ENCODE assay signal across 8 cellular contexts in the genomic region with DNA sequence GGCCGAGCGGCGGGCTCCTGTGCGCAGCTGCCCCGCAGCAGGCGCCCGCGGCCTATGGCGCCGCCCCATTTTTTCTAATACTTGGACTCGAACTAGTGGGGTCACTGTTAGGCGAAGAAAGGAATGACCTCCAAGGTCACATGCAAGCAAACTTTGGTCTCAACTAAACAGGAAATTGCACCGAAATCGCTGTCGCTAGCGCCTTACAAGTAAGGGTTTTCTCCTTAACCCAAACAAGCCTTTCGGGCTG. TPM values are rescaled to one million over a fixed set of nuclear protein-coding genes. Genes with fewer than 3 reads are reported as not detected.
A peak's percentile ranks its signal among the peaks of the same experiment; 100 is the strongest.
DNase-seq lines count a peak whose midpoint lies in the region; ATAC-seq and TF ChIP-seq lines count a peak whose summit lies in the region.

No MANE protein-coding gene starts in this region.

- peaks cover 26% of the 10 kb centered on the region for H3K4me1 ChIP-seq in vagina

- peak; percentile 17 for ATAC-seq in GM19372 (IDR thresholded peaks at IDR 0.05; ENCODE audit: low read depth, unreplicated experiment)
- peak; percentile 27 for ATAC-seq in HG03432 (IDR thresholded peaks at IDR 0.05; ENCODE audit: unreplicated experiment)

- no peaks in the 10 kb centered on the region for H3K36me3 ChIP-seq in SK-N-MC (ENCODE audit: insufficient read depth, low read length)
- no peaks in the 10 kb centered on the region for H3K36me3 ChIP-seq in vagina

- peak; percentile 73 for DNase-seq in DMS 273 (lab: John Stamatoyannopoulos, UW; ENCODE audit: unreplicated experiment)
- no peak for DNase-seq in SK-N-MC (ENCODE audit: low read depth, low spot score)
- DNase-seq in endothelial cell (ENCODE audit: low spot score): peak; percentile 48
- DNase-seq in mesothelial cell of epicardium (ENCODE audit: low spot score in 2 of 2, unreplicated experiment in 2 of 2): peak in 1 of 2 experiments; percentile 42
- no peak for DNase-seq in vagina (ENCODE audit: extremely low spot score in 2 of 2)
- no peak for DNase-seq in central memory CD4-positive, alpha-beta T cell

- H3K27me3 Mint-ChIP-seq in endothelial cell (ENCODE audit: unreplicated experiment): peaks cover 2% of the 10 kb centered on the region
- no peaks in the 10 kb centered on the region for H3K27me3 Mint-ChIP-seq in mesothelial cell of epicardium (ENCODE audit: low read depth)

- no peaks in the 10 kb centered on the region for H3K9me3 ChIP-seq in SK-N-MC (ENCODE audit: low read depth, low read length)
- H3K9me3 ChIP-seq in vagina: no peaks in the 10 kb centered on the region

- intact Hi-C loops in vagina (cut with DNase I): no loop called here

- TF ChIP-seq CTCF in endothelial cell (IDR thresholded peaks at IDR 0.05; ENCODE audit: unreplicated experiment): no peak
- no peak for TF ChIP-seq CTCF in mesothelial cell of epicardium (IDR thresholded peaks at IDR 0.05; ENCODE audit: unreplicated experiment)
- no peak for TF ChIP-seq CTCF in vagina (IDR thresholded peaks at IDR 0.05)

- H3K4me3 ChIP-seq in SK-N-MC (peak overlapping the region; percentile 89), vagina (peak overlapping the region; percentile 50 to 88)

- no peak overlapping the region for H3K27ac Mint-ChIP-seq in endothelial cell (ENCODE audit: unreplicated experiment)
- peak overlapping the region; percentile 98 for H3K27ac Mint-ChIP-seq in mesothelial cell of epicardium

- peaks cover 19% of the 10 kb centered on the region for H3K4me1 Mint-ChIP-seq in endothelial cell (ENCODE audit: unreplicated experiment)
- H3K4me1 Mint-ChIP-seq in mesothelial cell of epicardium: peaks cover 26% of the 10 kb centered on the region

- peak overlapping the region; percentile 84 for H3K9ac ChIP-seq in SK-N-MC (ENCODE audit: insufficient read length)

- peak overlapping the region; percentile 96 for H3K4me3 Mint-ChIP-seq in endothelial cell (ENCODE audit: unreplicated experiment)
- peak overlapping the region; percentile 92 for H3K4me3 Mint-ChIP-seq in mesothelial cell of epicardium

- H3K36me3 Mint-ChIP-seq in endothelial cell (ENCODE audit: low read depth, unreplicated experiment): peaks cover 19% of the 10 kb centered on the region
- peaks cover 25% of the 10 kb centered on the region for H3K36me3 Mint-ChIP-seq in mesothelial cell of epicardium

- no peaks in the 10 kb centered on the region for H3K27me3 ChIP-seq in vagina

- H3K9me3 Mint-ChIP-seq in endothelial cell (ENCODE audit: unreplicated experiment) (peaks cover 8% of the 10 kb centered on the region), mesothelial cell of epicardium (peaks cover 25% of the 10 kb centered on the region)

- H3K27ac ChIP-seq in SK-N-MC (no peak overlapping the region), vagina (peak overlapping the region; percentile 92)

- TF ChIP-seq POLR2A in vagina (IDR thresholded peaks at IDR 0.05): no peak

RNA-seq across cellular contexts. Expression of a gene that starts 0.3 kb away (rescaled TPM):
- 50.6 TPM for total RNA-seq in endothelial cell (ENCODE audit: unreplicated experiment)
- 55.6 to 57.2 TPM (median 56.1 TPM) in 3 replicates for total RNA-seq in mesothelial cell of epicardium
- 50.6 TPM for total RNA-seq in vagina

Comparison
In these comparisons a context has a peak if more than half of its experiments do, and no peak if none do; other contexts are left out.
1. DNase-seq: peak in DMS 273 (single experiment) and endothelial cell (single experiment); none in SK-N-MC (single experiment), vagina (0 of 2) and central memory CD4-positive, alpha-beta T cell (single experiment).